ENCODE assay signal across 8 cellular contexts in the genomic region with DNA sequence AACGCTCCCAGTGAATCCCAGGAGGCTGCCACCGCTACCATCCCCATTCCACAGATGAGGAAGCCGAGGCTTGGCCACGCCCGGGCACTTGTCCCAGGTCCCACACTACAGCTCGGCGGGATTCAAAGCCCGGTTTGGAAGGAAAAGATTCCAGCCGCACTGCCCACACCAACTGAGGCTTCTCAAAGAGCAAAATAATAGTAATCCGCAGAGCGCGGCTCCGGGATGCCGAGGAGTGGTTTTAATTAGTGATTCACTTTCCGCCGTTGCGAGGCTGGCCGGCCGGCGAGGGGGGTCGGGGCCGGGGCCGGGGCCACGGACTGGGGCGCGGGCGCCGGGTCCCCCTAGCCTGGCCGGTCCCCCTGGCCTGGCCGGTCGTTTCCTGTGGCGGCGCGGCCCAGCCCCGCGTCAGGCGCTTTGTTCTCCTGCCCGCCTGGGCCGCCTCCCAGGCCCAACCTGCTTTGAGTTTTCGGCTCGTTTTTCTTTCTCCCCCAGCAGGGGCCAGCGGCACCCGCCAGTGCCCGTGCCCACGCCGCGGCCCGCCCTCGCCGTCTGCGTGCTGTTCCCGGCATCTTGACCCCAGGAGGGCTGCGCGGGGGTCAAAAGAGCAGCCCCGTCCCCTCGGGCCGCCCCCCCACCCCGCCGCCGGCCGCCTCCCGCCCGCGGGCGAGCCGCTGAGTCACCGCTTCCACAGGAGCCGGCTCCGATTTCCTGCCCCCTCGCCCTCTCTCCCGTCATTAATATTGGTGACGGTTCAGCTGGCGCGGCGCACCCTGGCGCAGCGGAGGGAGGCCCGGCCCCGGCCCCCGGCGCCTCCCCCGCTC. TPM values are rescaled to one million over a fixed set of nuclear protein-coding genes. Genes with fewer than 3 reads are reported as not detected.
DNase-seq lines count a peak whose midpoint lies in the region; ATAC-seq and FAIRE-seq lines count a peak whose summit lies in the region.
"Had no signal": no experiment of that assay in that cellular context is flagged by ENCODE, and none has a peak within 500 bp of the region (broad histone marks: within the 10 kb centered on the region; RNA-seq: fewer than 3 reads in every experiment).

No MANE protein-coding gene starts in this region.

- peak; percentile 33 for FAIRE-seq in HTR-8/SVneo (lab: Jason Lieb, UNC)

- intact Hi-C loops in Right ventricle myocardium superior (cut with DNase I): no loop called here

- DNase-seq in HTR-8/SVneo (ENCODE audit: insufficient read length, low spot score) (peak; percentile 80), Right ventricle myocardium superior (peak; percentile 73), renal cortical epithelial cell (ENCODE audit: low read depth) (peak; percentile 29), NCI-H1694 (lab: John Stamatoyannopoulos, UW) (no peak), NAMALWA (ENCODE audit: low spot score) (no peak)
- peak; percentile 55 for DNase-seq in activated CD8-positive, alpha-beta memory T cell treated with anti-CD3 and anti-CD28 coated beads, Interleukin-2, amount 50 U/mL, for 48 hours

- ATAC-seq in Right ventricle myocardium superior (ENCODE audit: poor library complexity): peak; percentile 68
- no peak for ATAC-seq in GM21825 (IDR thresholded peaks at IDR 0.05; ENCODE audit: unreplicated experiment)

RNA-seq across cellular contexts. Expression of a gene that starts 31.2 kb away (rescaled TPM):
- 5.8 TPM for total RNA-seq in Right ventricle myocardium superior
- 0.35 and 1.4 TPM in 2 replicates for total RNA-seq in renal cortical epithelial cell
- total RNA-seq: SK-MEL-5 had no signal

Comparison
In these comparisons a context has a peak if more than half of its experiments do, and no peak if none do; other contexts are left out.
1. DNase-seq: peak in HTR-8/SVneo (single experiment), activated CD8-positive, alpha-beta memory T cell treated with anti-CD3 and anti-CD28 coated beads, Interleukin-2, amount 50 U/mL, for 48 hours (single experiment), Right ventricle myocardium superior (single experiment) and renal cortical epithelial cell (single experiment); none in NCI-H1694 (single experiment) and NAMALWA (single experiment).